ENCODE assay signal across 21 cellular contexts in the genomic region with DNA sequence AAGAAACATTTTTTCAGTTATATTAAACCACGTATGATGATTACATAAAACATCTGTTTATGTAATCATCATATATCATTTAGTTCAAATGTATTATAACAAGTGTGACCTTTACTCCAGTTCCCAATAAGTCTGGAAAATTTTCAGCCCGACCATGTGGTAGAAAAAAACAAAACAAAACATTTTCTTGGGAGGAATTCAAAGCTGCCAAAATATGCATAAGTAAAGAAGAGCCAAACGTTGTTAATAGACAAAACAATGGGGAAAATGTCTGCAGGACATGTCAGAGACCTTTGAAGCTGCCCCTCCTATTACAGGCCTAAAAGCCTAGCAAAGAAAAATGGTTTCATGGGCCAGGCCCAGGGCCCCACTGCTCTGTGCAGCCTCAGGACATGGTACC.
"Had no signal": no experiment of that assay in that cellular context is flagged by ENCODE, and none has a peak within 500 bp of the region (broad histone marks: within the 10 kb centered on the region; RNA-seq: fewer than 3 reads in every experiment).

No MANE protein-coding gene starts in this region.

- H3K4me1 ChIP-seq: body of pancreas, gastrocnemius medialis, left ventricle myocardium inferior, uterus had no signal

- H3K27me3 ChIP-seq: body of pancreas, gastrocnemius medialis, tibial artery, uterus had no signal

- H3K36me3 ChIP-seq: gastrocnemius medialis, left ventricle myocardium inferior, tibial artery, uterus had no signal

- H3K9me3 ChIP-seq: body of pancreas, gastrocnemius medialis, left ventricle myocardium inferior, uterus had no signal

- ATAC-seq: activated CD4-positive, alpha-beta T cell treated with anti-CD3 and anti-CD28 coated beads for 36 hours; body of pancreas; gastrocnemius medialis; natural killer cell; WTC11 had no signal

- H3K27ac ChIP-seq: body of pancreas, gastrocnemius medialis, left ventricle myocardium inferior, SK-N-MC, tibial artery, uterus had no signal

- DNase-seq: activated CD4-positive, alpha-beta T cell treated with anti-CD3 and anti-CD28 coated beads for 36 hours; activated CD4-positive, alpha-beta T cell treated with anti-CD3 and anti-CD28 coated beads, Interleukin-2, amount 50 U/mL, for 48 hours; activated T-cell treated with anti-CD3 and anti-CD28 coated beads for 4 hours; amniotic stem cell; body of pancreas; gastrocnemius medialis; head of caudate nucleus; left ventricle myocardium inferior; natural killer cell; retina; stimulated activated CD4-positive, alpha-beta T cell treated with anti-CD3 and anti-CD28 coated beads, Interleukin-12 subunit alpha, Interleukin-12 subunit beta, amount 100 ng/mL, for 4 hours; stimulated activated CD4-positive, alpha-beta T cell treated with anti-CD3 and anti-CD28 coated beads, Interleukin-1b, Interleukin-23, amount 100 ng/mL, for 48 hours; stimulated activated CD8-positive, alpha-beta memory T cell treated with anti-CD3 and anti-CD28 coated beads, Interleukin-4, amount 100 ng/mL, for 48 hours; stimulated activated naive CD4-positive, alpha-beta T cell; tibial artery; uterus had no signal

- FAIRE-seq: colon, keratinocyte, TTC549 had no signal

- H3K4me3 ChIP-seq: body of pancreas, gastrocnemius medialis, left ventricle myocardium inferior, SK-N-MC, tibial artery, uterus had no signal
